31 cellular contexts compared by ENCODE assay signal in the genomic region with DNA sequence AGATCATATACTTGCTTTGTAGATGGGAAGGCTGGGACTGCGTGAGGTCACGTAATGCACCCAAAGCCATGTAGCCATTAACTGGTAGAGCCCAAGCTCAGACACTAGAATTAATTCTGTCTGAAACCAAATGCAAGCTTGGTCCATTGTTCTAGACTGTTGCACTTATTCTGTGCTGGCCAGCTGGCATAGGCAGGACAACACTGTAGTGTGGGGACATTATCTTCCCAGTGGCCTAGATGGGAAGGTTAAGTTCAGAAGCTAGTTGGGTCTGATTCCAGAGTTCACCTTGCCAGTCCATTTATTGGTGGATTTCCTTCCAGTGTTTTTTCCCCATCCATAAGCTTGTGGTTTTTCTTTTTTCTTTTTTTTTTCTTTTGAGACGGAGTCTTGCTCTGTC.
"Had no signal": no experiment of that assay in that cellular context is flagged by ENCODE, and none has a peak within 500 bp of the region (broad histone marks: within the 10 kb centered on the region; RNA-seq: fewer than 3 reads in every experiment).

No MANE protein-coding gene starts in this region.

- H3K9me3 Mint-ChIP-seq: activated CD4-positive, alpha-beta memory T cell treated with anti-CD3 and anti-CD28 coated beads for 36 hours; activated CD4-positive, alpha-beta T cell treated with anti-CD3 and anti-CD28 coated beads, Interleukin-2, amount 10 ng/mL, durations not matched to agents 24 days and 14 days; activated naive CD4-positive, alpha-beta T cell treated with anti-CD3 and anti-CD28 coated beads for 36 hours; activated T-helper 1 cell treated with anti-CD3 and anti-CD28 coated beads, Interleukin-12 subunit alpha, Interleukin-12 subunit beta, Interleukin-2, Interleukin-4 antibody, amounts not matched to agents 30 ng/mL and 10 ng/mL and 1 ng/mL, durations not matched to agents 14 hours and 24 hours and 36 hours; activated T-helper 2 cell treated with anti-CD3 and anti-CD28 coated beads, Interferon-gamma antibody, Interleukin-2, Interleukin-4, amounts not matched to agents 10 μg/mL and 5 μg/mL and 100 μg/mL, durations not matched to agents 14 hours and 24 hours and 36 hours; effector memory CD8-positive, alpha-beta T cell; T-helper 2 cell treated with Interferon-gamma antibody and Interleukin-4, amounts not matched to agents 5 μg/mL and 100 μg/mL, for 36 hours had no signal

- H3K27ac Mint-ChIP-seq: activated CD4-positive, alpha-beta memory T cell treated with anti-CD3 and anti-CD28 coated beads for 36 hours; activated CD4-positive, alpha-beta T cell treated with anti-CD3 and anti-CD28 coated beads, Interleukin-2, amount 10 ng/mL, durations not matched to agents 24 days and 14 days; activated CD8-positive, alpha-beta T cell treated with anti-CD3 and anti-CD28 coated beads, Interleukin-2, amount 10 ng/mL, durations not matched to agents 7 days and 5 days; activated naive CD4-positive, alpha-beta T cell treated with anti-CD3 and anti-CD28 coated beads for 36 hours; activated naive CD8-positive, alpha-beta T cell; activated T-helper 1 cell treated with anti-CD3 and anti-CD28 coated beads, Interleukin-12 subunit alpha, Interleukin-12 subunit beta, Interleukin-2, Interleukin-4 antibody, amounts not matched to agents 30 ng/mL and 10 ng/mL and 1 ng/mL, durations not matched to agents 14 hours and 24 hours and 36 hours; activated T-helper 2 cell treated with anti-CD3 and anti-CD28 coated beads, Interferon-gamma antibody, Interleukin-2, Interleukin-4, amounts not matched to agents 10 μg/mL and 5 μg/mL and 100 μg/mL, durations not matched to agents 14 hours and 24 hours and 36 hours; effector memory CD8-positive, alpha-beta T cell; T-helper 17 cell; T-helper 2 cell treated with Interferon-gamma antibody and Interleukin-4, amounts not matched to agents 5 μg/mL and 100 μg/mL, for 36 hours had no signal

- H3K27me3 Mint-ChIP-seq: activated CD4-positive, alpha-beta memory T cell treated with anti-CD3 and anti-CD28 coated beads for 36 hours; activated CD4-positive, alpha-beta T cell treated with anti-CD3 and anti-CD28 coated beads for 36 hours; activated CD4-positive, alpha-beta T cell treated with anti-CD3 and anti-CD28 coated beads, Interleukin-2, amount 10 ng/mL, durations not matched to agents 24 days and 14 days; activated CD8-positive, alpha-beta memory T cell treated with anti-CD3 and anti-CD28 coated beads, Interleukin-2, amount 10 ng/mL, durations not matched to agents 7 days and 5 days; activated naive CD8-positive, alpha-beta T cell; effector memory CD8-positive, alpha-beta T cell; T-helper 17 cell had no signal

- H3K4me3 Mint-ChIP-seq: activated CD4-positive, alpha-beta memory T cell treated with anti-CD3 and anti-CD28 coated beads for 36 hours; activated CD4-positive, alpha-beta T cell treated with anti-CD3 and anti-CD28 coated beads for 36 hours; activated CD4-positive, alpha-beta T cell treated with anti-CD3 and anti-CD28 coated beads, Interleukin-2, amount 10 ng/mL, durations not matched to agents 24 days and 14 days; activated CD8-positive, alpha-beta memory T cell treated with anti-CD3 and anti-CD28 coated beads, Interleukin-2, amount 10 ng/mL, durations not matched to agents 7 days and 5 days; activated CD8-positive, alpha-beta T cell treated with anti-CD3 and anti-CD28 coated beads, Interleukin-2, amount 10 ng/mL, durations not matched to agents 7 days and 5 days; activated naive CD4-positive, alpha-beta T cell treated with anti-CD3 and anti-CD28 coated beads for 36 hours; activated naive CD8-positive, alpha-beta T cell; activated T-helper 1 cell treated with anti-CD3 and anti-CD28 coated beads, Interleukin-12 subunit alpha, Interleukin-12 subunit beta, Interleukin-2, Interleukin-4 antibody, amounts not matched to agents 30 ng/mL and 10 ng/mL and 1 ng/mL, durations not matched to agents 14 hours and 24 hours and 36 hours; effector memory CD8-positive, alpha-beta T cell; T-helper 17 cell; T-helper 2 cell treated with Interferon-gamma antibody and Interleukin-4, amounts not matched to agents 5 μg/mL and 100 μg/mL, for 36 hours had no signal

- H3K4me1 Mint-ChIP-seq: activated CD4-positive, alpha-beta T cell treated with anti-CD3 and anti-CD28 coated beads for 36 hours; activated CD4-positive, alpha-beta T cell treated with anti-CD3 and anti-CD28 coated beads, Interleukin-2, amount 10 ng/mL, durations not matched to agents 24 days and 14 days; activated CD8-positive, alpha-beta memory T cell treated with anti-CD3 and anti-CD28 coated beads, Interleukin-2, amount 10 ng/mL, durations not matched to agents 7 days and 5 days had no signal

- H3K27ac ChIP-seq: esophagus muscularis mucosa, foreskin keratinocyte, gastrocnemius medialis had no signal

- H3K9me3 ChIP-seq: esophagus muscularis mucosa, gastrocnemius medialis had no signal

- H3K27me3 ChIP-seq: esophagus muscularis mucosa, foreskin keratinocyte, gastrocnemius medialis had no signal

- DNase-seq: activated CD4-positive, alpha-beta memory T cell treated with anti-CD3 and anti-CD28 coated beads for 36 hours; activated CD4-positive, alpha-beta T cell treated with anti-CD3 and anti-CD28 coated beads for 36 hours; activated CD4-positive, alpha-beta T cell treated with anti-CD3 and anti-CD28 coated beads, Interleukin-2, amount 10 ng/mL, durations not matched to agents 24 days and 14 days; activated CD4-positive, CD25-positive, alpha-beta regulatory T cell; activated CD4-positive, CD25-positive, alpha-beta regulatory T cell treated with anti-CD3 and anti-CD28 coated beads, Interleukin-2, amount 50 U/mL, for 72 hours; activated CD8-positive, alpha-beta memory T cell treated with anti-CD3 and anti-CD28 coated beads, Interleukin-2, amount 10 ng/mL, durations not matched to agents 7 days and 5 days; activated CD8-positive, alpha-beta memory T cell treated with anti-CD3 and anti-CD28 coated beads, Interleukin-2, amount 50 U/mL, for 4 hours; activated CD8-positive, alpha-beta T cell treated with anti-CD3 and anti-CD28 coated beads, Interleukin-2, amount 10 ng/mL, durations not matched to agents 7 days and 5 days; activated effector memory CD4-positive, alpha-beta T cell treated with anti-CD3 and anti-CD28 coated beads, Interleukin-2, amount 50 U/mL, for 16 hours; activated naive CD4-positive, alpha-beta T cell treated with anti-CD3 and anti-CD28 coated beads for 36 hours; activated T-cell treated with anti-CD3 and anti-CD28 coated beads, Interleukin-2, amount 50 U/mL, for 1 hour; activated T-cell treated with anti-CD3 and anti-CD28 coated beads, Interleukin-2, amount 50 U/mL, for 48 hours; amniotic stem cell; anterior cingulate cortex; caudate nucleus; cortex of kidney; dermis blood vessel endothelial cell; effector CD4-positive, alpha-beta T cell; effector memory CD8-positive, alpha-beta T cell; erythroblast; foreskin keratinocyte; gastrocnemius medialis; glutamatergic neuron; T-helper 1 cell; T-helper 17 cell; T1000 had no signal

- H3K4me3 ChIP-seq: esophagus muscularis mucosa, gastrocnemius medialis had no signal

- H3K4me1 ChIP-seq: gastrocnemius medialis had no signal
